Comparison of ENCODE assay signal across 24 cellular contexts in the genomic region with DNA sequence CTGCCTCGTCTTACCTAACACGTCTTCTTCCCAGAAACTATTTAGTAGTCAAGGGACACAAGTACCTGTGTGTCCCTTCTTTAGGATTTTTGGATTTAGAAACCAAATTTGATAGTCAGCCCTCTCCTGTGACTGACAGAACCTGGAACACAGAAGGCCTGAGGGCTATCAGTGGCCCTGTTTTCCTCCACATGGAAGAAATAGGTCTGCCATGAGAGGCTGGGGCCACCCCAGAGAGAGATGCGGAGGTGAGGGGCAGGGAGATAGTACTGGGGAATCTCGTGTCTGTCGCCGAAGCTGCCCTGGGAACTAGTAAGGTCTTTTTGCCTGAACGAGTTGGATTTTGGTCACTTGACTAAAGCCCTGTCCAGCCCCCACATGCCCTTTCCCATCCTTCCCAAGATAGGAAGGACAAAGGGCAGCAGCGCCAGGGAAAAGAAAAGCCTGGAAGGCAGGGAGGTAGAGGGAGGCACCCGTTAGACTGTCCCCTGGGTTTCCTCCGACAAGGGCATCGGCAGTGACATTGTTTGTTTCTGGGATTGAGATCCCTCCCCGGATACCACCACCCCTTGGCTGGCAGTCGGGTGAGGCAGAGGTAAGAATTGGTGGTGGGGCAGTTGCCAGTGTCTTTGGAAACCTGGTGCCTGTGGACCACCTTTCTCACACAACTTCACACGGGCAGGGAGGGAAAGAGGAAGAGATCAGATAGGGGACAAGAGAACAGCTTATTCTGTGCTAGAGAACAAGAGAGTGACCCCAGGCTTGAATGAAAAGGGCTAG. TPM values are rescaled to one million over a fixed set of nuclear protein-coding genes. Genes with fewer than 3 reads are reported as not detected.
DNase-seq lines count a peak whose midpoint lies in the region; ATAC-seq and TF ChIP-seq lines count a peak whose summit lies in the region.
"Had no signal": no experiment of that assay in that cellular context is flagged by ENCODE, and none has a peak within 500 bp of the region (broad histone marks: within the 10 kb centered on the region; RNA-seq: fewer than 3 reads in every experiment).

No MANE protein-coding gene starts in this region.

- peak overlapping the region; percentile 11 for H3K4me3 Mint-ChIP-seq in endothelial cell (ENCODE audit: unreplicated experiment)
- no peak overlapping the region for H3K4me3 Mint-ChIP-seq in nephron progenitor cell
- H3K4me3 Mint-ChIP-seq in CD8-positive, alpha-beta memory T cell: no peak overlapping the region
- H3K4me3 Mint-ChIP-seq in GM23338: no peak overlapping the region
- H3K4me3 Mint-ChIP-seq: CD4-positive, CD25-positive, alpha-beta regulatory T cell had no signal

- H3K36me3 ChIP-seq in left ventricle myocardium inferior (no peaks in the 10 kb centered on the region), GM23338 (ENCODE audit: insufficient read depth) (no peaks in the 10 kb centered on the region)
- no peaks in the 10 kb centered on the region for H3K36me3 ChIP-seq in CD8-positive, alpha-beta memory T cell (ENCODE audit: insufficient read depth, low read length)
- H3K36me3 ChIP-seq: BLaER1, MG63, SJSA1 had no signal

- H3K36me3 Mint-ChIP-seq in endothelial cell (ENCODE audit: low read depth, unreplicated experiment) (peaks cover 7% of the 10 kb centered on the region), nephron progenitor cell (ENCODE audit: low read depth) (no peaks in the 10 kb centered on the region), GM23338 (ENCODE audit: low read depth) (no peaks in the 10 kb centered on the region)
- H3K36me3 Mint-ChIP-seq in CD8-positive, alpha-beta memory T cell: peaks cover 0 to 13% (median 7%) of the 10 kb centered on the region in 3 donors

- H3K27me3 ChIP-seq in left ventricle myocardium inferior (ENCODE audit: low read depth) (no peaks in the 10 kb centered on the region), GM23338 (ENCODE audit: insufficient read depth) (no peaks in the 10 kb centered on the region)
- H3K27me3 ChIP-seq in CD8-positive, alpha-beta memory T cell (ENCODE audit: insufficient read depth, low read length, poor library complexity, severe bottlenecking): no peaks in the 10 kb centered on the region
- H3K27me3 ChIP-seq: BLaER1, MG63, SJSA1 had no signal

- no peak for ATAC-seq in GM23338
- ATAC-seq: Right ventricle myocardium inferior had no signal

- H3K4me1 ChIP-seq in left ventricle myocardium inferior (peaks cover 94% of the 10 kb centered on the region), GM23338 (ENCODE audit: insufficient read depth) (peaks cover 15% of the 10 kb centered on the region)
- H3K4me1 ChIP-seq in CD8-positive, alpha-beta memory T cell (ENCODE audit: insufficient read depth, low read length): peaks cover 15% of the 10 kb centered on the region

- intact Hi-C loops in left ventricle myocardium inferior (cut with micrococcal nuclease) (no loop called here), cardiac septum (cut with DNase I) (no loop called here)

- POLR2A ChIA-PET in CD8-positive, alpha-beta memory T cell (lab: Charles Lee): no interaction called here

- H3K4me3 ChIP-seq in left ventricle myocardium inferior (no peak overlapping the region), GM23338 (no peak overlapping the region)
- no peak overlapping the region for H3K4me3 ChIP-seq in CD8-positive, alpha-beta memory T cell (ENCODE audit: low read length)
- H3K4me3 ChIP-seq: BLaER1, GM23248, MG63, PC-9, SJSA1 had no signal

- peaks cover 20% of the 10 kb centered on the region for H3K27me3 Mint-ChIP-seq in endothelial cell (ENCODE audit: unreplicated experiment)
- peaks cover 6% of the 10 kb centered on the region for H3K27me3 Mint-ChIP-seq in nephron progenitor cell (ENCODE audit: low read depth, poor library complexity)
- peaks cover 0 to 2% of the 10 kb centered on the region in 2 donors for H3K27me3 Mint-ChIP-seq in CD8-positive, alpha-beta memory T cell
- H3K27me3 Mint-ChIP-seq in GM23338 (ENCODE audit: insufficient read depth, low read depth, poor library complexity): peaks cover 1% of the 10 kb centered on the region
- H3K27me3 Mint-ChIP-seq: CD4-positive, CD25-positive, alpha-beta regulatory T cell had no signal

- H4K20me1 ChIP-seq in GM23338 (replicated peaks; ENCODE audit: insufficient read depth): no peaks in the 10 kb centered on the region

- TF ChIP-seq CTCF in left ventricle myocardium inferior (IDR thresholded peaks at IDR 0.05; ENCODE audit: borderline replicate concordance): no peak
- TF ChIP-seq CTCF in endothelial cell (IDR thresholded peaks at IDR 0.05; ENCODE audit: unreplicated experiment): no peak
- TF ChIP-seq CTCF in nephron progenitor cell (IDR thresholded peaks at IDR 0.05): no peak
- TF ChIP-seq CTCF in GM23338 (conservative IDR thresholded peaks at IDR 0.05; ENCODE audit: low read depth in 2 of 2): no peak

- H3K4me1 Mint-ChIP-seq in endothelial cell (ENCODE audit: unreplicated experiment) (peaks cover 87% of the 10 kb centered on the region), nephron progenitor cell (peaks cover 29% of the 10 kb centered on the region), GM23338 (peaks cover 21% of the 10 kb centered on the region)
- H3K4me1 Mint-ChIP-seq in CD8-positive, alpha-beta memory T cell: peaks cover 0 to 15% (median 9%) of the 10 kb centered on the region in 3 donors

- no peaks in the 10 kb centered on the region for H3K9me3 Mint-ChIP-seq in endothelial cell (ENCODE audit: unreplicated experiment)
- H3K9me3 Mint-ChIP-seq in nephron progenitor cell: no peaks in the 10 kb centered on the region
- no peaks in the 10 kb centered on the region for H3K9me3 Mint-ChIP-seq in CD8-positive, alpha-beta memory T cell
- no peaks in the 10 kb centered on the region for H3K9me3 Mint-ChIP-seq in GM23338
- H3K9me3 Mint-ChIP-seq: CD4-positive, CD25-positive, alpha-beta regulatory T cell had no signal

- no peaks in the 10 kb centered on the region for H3K79me2 ChIP-seq in GM23338 (replicated peaks; ENCODE audit: insufficient read depth)

- DNase-seq in left ventricle myocardium inferior (no peak), cardiac septum (ENCODE audit: low spot score) (no peak), endothelial cell (ENCODE audit: low spot score) (no peak), nephron progenitor cell (no peak), GM23338 (ENCODE audit: low spot score) (no peak)
- no peak for DNase-seq in CD8-positive, alpha-beta memory T cell
- DNase-seq in stimulated activated naive CD4-positive, alpha-beta T cell (lab: John Stamatoyannopoulos, UW): no peak
- DNase-seq: CD4-positive, CD25-positive, alpha-beta regulatory T cell; GM23248; HCEC 1CT; KBM-7; MG63; NCI-H1105 treated with DMSO at 0.1 percent for 48 hours; NCI-H146; NCI-H1930; NCI-H2107; NCI-H526 treated with DMSO at 0.1 percent for 48 hours; PC-9 had no signal

- H3K9me3 ChIP-seq in left ventricle myocardium inferior (replicated peaks): no peaks in the 10 kb centered on the region
- no peaks in the 10 kb centered on the region for H3K9me3 ChIP-seq in CD8-positive, alpha-beta memory T cell (ENCODE audit: low read length)
- H3K9me3 ChIP-seq: BLaER1, MG63, SJSA1 had no signal

- H3K27ac ChIP-seq in left ventricle myocardium inferior (replicated peaks) (peak overlapping the region; percentile 89), GM23338 (ENCODE audit: low read depth) (no peak overlapping the region)
- no peak overlapping the region for H3K27ac ChIP-seq in CD8-positive, alpha-beta memory T cell (ENCODE audit: low read depth, low read length)
- H3K27ac ChIP-seq: BLaER1, GM23248, PC-9, SJSA1 had no signal

- H3F3A ChIP-seq in GM23338 (replicated peaks; ENCODE audit: low read depth): no peaks in the 10 kb centered on the region

- H2AFZ ChIP-seq in GM23338: no peak overlapping the region
- H2AFZ ChIP-seq: GM23248, PC-9 had no signal

- H3K27ac Mint-ChIP-seq in endothelial cell (ENCODE audit: unreplicated experiment) (peak overlapping the region; percentile 61), nephron progenitor cell (peak overlapping the region; percentile 60), GM23338 (no peak overlapping the region)
- peak overlapping the region in 1 of 8 donors; percentile 23 for H3K27ac Mint-ChIP-seq in CD8-positive, alpha-beta memory T cell
- H3K27ac Mint-ChIP-seq: CD4-positive, CD25-positive, alpha-beta regulatory T cell had no signal

- CTCF ChIA-PET in CD8-positive, alpha-beta memory T cell (lab: Charles Lee): no interaction called here

- H3K4me2 ChIP-seq in GM23338: no peak overlapping the region
- H3K4me2 ChIP-seq: BLaER1, PC-9 had no signal

- 0 out of 2 replicates have a peak, but pooled peaks cover 5% of the 10 kb centered on the region for H3K9me2 ChIP-seq in GM23338 (ENCODE audit: insufficient read depth)

TF ChIP-seq in GM23338, 12 proteins besides CTCF, POLR2A, EP300 and RAD21 (continues in another document):
- TF ChIP-seq NANOG (IDR thresholded peaks at IDR 0.05; ENCODE audit: borderline replicate concordance): no peak
- TF ChIP-seq JUNB (IDR thresholded peaks at IDR 0.05; ENCODE audit: unreplicated experiment): no peak
- TF ChIP-seq POLR2AphosphoS5 (IDR thresholded peaks at IDR 0.05; ENCODE audit: low read depth): no peak
- TF ChIP-seq EZH2 (IDR thresholded peaks at IDR 0.05; ENCODE audit: low read depth, unreplicated experiment): no peak
- TF ChIP-seq ZNF114 (CRISPR knock-in tag; IDR thresholded peaks at IDR 0.05): no peak

RNA-seq across cellular contexts. Expression of gene SMIM12, which starts 19.8 kb away (rescaled TPM):
- 37.9 TPM for total RNA-seq in left ventricle myocardium inferior
- total RNA-seq in cardiac septum: 49.4 TPM
- 84.4 TPM for total RNA-seq in endothelial cell (ENCODE audit: unreplicated experiment)
- total RNA-seq in CD8-positive, alpha-beta memory T cell: 10 to 100 TPM; 76.3 to 79.1 TPM
- polyA plus RNA-seq in CD8-positive, alpha-beta memory T cell: 92.7 TPM
- 25.3 and 28.5 TPM in 2 replicates for total RNA-seq in GM23338 (2014; rRNA removed; shearing (Covaris generic))
- 22.3 and 22.7 TPM in 2 replicates for polyA plus RNA-seq in GM23338 (2016; fragmentation: Nextera tagmentation; extraction: Ambion mirVana)

RNA-seq across cellular contexts. Expression of gene GJA4, which starts 46.9 kb away (rescaled TPM):
- total RNA-seq in left ventricle myocardium inferior: 27.0 TPM
- 34.7 TPM for total RNA-seq in cardiac septum
- total RNA-seq in endothelial cell (ENCODE audit: unreplicated experiment): 347 TPM
- not detected for total RNA-seq in CD8-positive, alpha-beta memory T cell
- not detected for polyA plus RNA-seq in CD8-positive, alpha-beta memory T cell
- 1.7 and 2.2 TPM in 2 replicates for total RNA-seq in GM23338 (2014; rRNA removed; shearing (Covaris generic))
- polyA plus RNA-seq in GM23338 (2016; fragmentation: Nextera tagmentation; extraction: Ambion mirVana): 0.82 and 0.95 TPM in 2 replicates
- total RNA-seq: CD4-positive, CD25-positive, alpha-beta regulatory T cell; GM23248; NCI-H460; PC-9; RPMI7951; SJSA1 had no signal
- polyA plus RNA-seq: AG04450; CD4-positive, CD25-positive, alpha-beta regulatory T cell; GM23248 had no signal

RNA-seq across cellular contexts. Expression of gene GJB3, which starts 58.7 kb away (rescaled TPM):
- not detected for total RNA-seq in left ventricle myocardium inferior
- total RNA-seq in cardiac septum: not detected
- 9.6 TPM for total RNA-seq in endothelial cell (ENCODE audit: unreplicated experiment)
- not detected for total RNA-seq in CD8-positive, alpha-beta memory T cell
- not detected for polyA plus RNA-seq in CD8-positive, alpha-beta memory T cell
- total RNA-seq in GM23338 (2014; rRNA removed; shearing (Covaris generic)): 0.31 and 0.50 TPM in 2 replicates
- 0.26 and 0.47 TPM in 2 replicates for polyA plus RNA-seq in GM23338 (2016; fragmentation: Nextera tagmentation; extraction: Ambion mirVana)
- total RNA-seq: CD4-positive, CD25-positive, alpha-beta regulatory T cell; NCI-H460; Right ventricle myocardium inferior; RPMI7951; SJSA1 had no signal
- polyA plus RNA-seq: AG04450; CD4-positive, CD25-positive, alpha-beta regulatory T cell; GM23248 had no signal
